Comparison of ENCODE assay signal across 8 cellular contexts in genomic region chr5:135191084-135191826, GRCh38.
DNase-seq lines count a peak whose midpoint lies in the region; ATAC-seq and TF ChIP-seq lines count a peak whose summit lies in the region.

No MANE protein-coding gene starts in this region.

- peak overlapping the region; percentile 89 for H3K4me2 ChIP-seq in PC-9
- no peak overlapping the region for H3K4me2 ChIP-seq in neural cell (ENCODE audit: low read length)

- no TSS peak for BruUV-seq in PC-9 (replicated peaks; lab: Mats Ljungman, UMichigan)

- CTCF ChIA-PET in PC-9 (lab: Charles Lee), result interaction anchor here (0.5 to 0.6 kb wide), 2 partner anchors 274 to 285 kb away, joined by 3 to 7 read pairs; no protein-coding TSS in a partner anchor

- no peaks in the 10 kb centered on the region for H3K9me2 ChIP-seq in PC-9 (ENCODE audit: insufficient read depth)
- no peaks in the 10 kb centered on the region for H3K9me2 ChIP-seq in neural cell (ENCODE audit: insufficient read depth, low read length)

- H3K36me3 ChIP-seq in CD4-positive, CD25-positive, alpha-beta regulatory T cell (ENCODE audit: control insufficient read depth, insufficient read depth, low read length), result no peaks in the 10 kb centered on the region
- no peaks in the 10 kb centered on the region for H3K36me3 ChIP-seq in PC-9 (ENCODE audit: low read depth)
- no peaks in the 10 kb centered on the region for H3K36me3 ChIP-seq in neural cell (ENCODE audit: insufficient read depth, low read length)

- DNase-seq in CD4-positive, CD25-positive, alpha-beta regulatory T cell, result peak; percentile 18 to 71 (median 50)
- peak; percentile 82 for DNase-seq in HT-29 (ENCODE audit: low spot score)
- DNase-seq in PC-9, result peak; percentile 70 to 86
- DNase-seq in activated T-cell treated with anti-CD3 and anti-CD28 coated beads, Interleukin-2, amount 50 U/mL, for 72 hours, result peak; percentile 84 to 85
- DNase-seq in fibroblast of mammary gland (ENCODE audit: low read depth), result peak; percentile 56

- peaks cover 58% of the 10 kb centered on the region for H3K27me3 Mint-ChIP-seq in CD4-positive, CD25-positive, alpha-beta regulatory T cell
- peaks cover 30% of the 10 kb centered on the region for H3K27me3 Mint-ChIP-seq in activated T-cell treated with anti-CD3 and anti-CD28 coated beads, Interleukin-2, amount 50 U/mL, for 72 hours (ENCODE audit: low read depth)
- peaks cover 54% of the 10 kb centered on the region for H3K27me3 Mint-ChIP-seq in stimulated activated naive CD8-positive, alpha-beta T cell treated with anti-CD3 and anti-CD28 coated beads, Interleukin-15, Interleukin-2, amounts not matched to agents 100 ng/mL and 50 ng/mL, for 24 hours

- intact Hi-C loops in PC-9 (cut with micrococcal nuclease; ENCODE audit: unreplicated experiment), result loop anchor here (1.0 to 5.0 kb wide), 4 partner anchors 141 to 322 kb away; no protein-coding TSS in a partner anchor

- no peaks in the 10 kb centered on the region for H3K9me3 ChIP-seq in CD4-positive, CD25-positive, alpha-beta regulatory T cell (ENCODE audit: control insufficient read depth in 2 of 2, low read length in 2 of 2)
- H3K9me3 ChIP-seq in PC-9 (ENCODE audit: insufficient read depth, low read depth), result no peaks in the 10 kb centered on the region
- H3K9me3 ChIP-seq in neural cell (ENCODE audit: low read length), result no peaks in the 10 kb centered on the region

- H3K27ac ChIP-seq in CD4-positive, CD25-positive, alpha-beta regulatory T cell (ENCODE audit: insufficient read depth, low read length, poor library complexity, severe bottlenecking), result no peak overlapping the region
- no peak overlapping the region for H3K27ac ChIP-seq in PC-9
- no peak overlapping the region for H3K27ac ChIP-seq in neural cell (ENCODE audit: low read length)

- peaks cover 6% of the 10 kb centered on the region for H3K4me1 ChIP-seq in CD4-positive, CD25-positive, alpha-beta regulatory T cell (ENCODE audit: control insufficient read depth, insufficient read depth, low read length, poor library complexity, severe bottlenecking)
- H3K4me1 ChIP-seq in PC-9 (replicated peaks; ENCODE audit: insufficient read depth), result peaks cover 24% of the 10 kb centered on the region

- ATAC-seq in CD4-positive, CD25-positive, alpha-beta regulatory T cell (ENCODE audit: low read depth in 2 of 2), result peak; percentile 79 to 86
- peak; percentile 88 for ATAC-seq in GM19395 (IDR thresholded peaks at IDR 0.05; ENCODE audit: unreplicated experiment)
- ATAC-seq in activated T-cell treated with anti-CD3 and anti-CD28 coated beads, Interleukin-2, amount 50 U/mL, for 72 hours (replicated peaks in 1 of 2), result peak; percentile 98 to 99

- H3K4me3 Mint-ChIP-seq in CD4-positive, CD25-positive, alpha-beta regulatory T cell, result peak overlapping the region in 3 of 4 donors; percentile 65 to 77 (median 75)
- H3K4me3 Mint-ChIP-seq in activated T-cell treated with anti-CD3 and anti-CD28 coated beads, Interleukin-2, amount 50 U/mL, for 72 hours, result peak overlapping the region; percentile 88
- H3K4me3 Mint-ChIP-seq in stimulated activated naive CD8-positive, alpha-beta T cell treated with anti-CD3 and anti-CD28 coated beads, Interleukin-15, Interleukin-2, amounts not matched to agents 100 ng/mL and 50 ng/mL, for 24 hours, result peak overlapping the region; percentile 75

- H3K79me2 ChIP-seq in PC-9 (ENCODE audit: low read depth) (no peaks in the 10 kb centered on the region), neural cell (replicated peaks; ENCODE audit: insufficient read depth, low read length) (no peaks in the 10 kb centered on the region)

- H4K20me1 ChIP-seq in PC-9 (ENCODE audit: insufficient read depth) (no peaks in the 10 kb centered on the region), neural cell (ENCODE audit: insufficient read depth) (no peaks in the 10 kb centered on the region)

- H3K27ac Mint-ChIP-seq in CD4-positive, CD25-positive, alpha-beta regulatory T cell, result no peak overlapping the region
- H3K27ac Mint-ChIP-seq in activated T-cell treated with anti-CD3 and anti-CD28 coated beads, Interleukin-2, amount 50 U/mL, for 72 hours, result no peak overlapping the region
- H3K27ac Mint-ChIP-seq in stimulated activated naive CD8-positive, alpha-beta T cell treated with anti-CD3 and anti-CD28 coated beads, Interleukin-15, Interleukin-2, amounts not matched to agents 100 ng/mL and 50 ng/mL, for 24 hours, result no peak overlapping the region

- POLR2A ChIA-PET in PC-9 (lab: Charles Lee; ENCODE audit: unreplicated experiment), result interaction anchor here (0.7 kb wide), 2 partner anchors 208 to 287 kb away, joined by 4 read pairs; partner anchors contain the start of gene PCBD2

- H3K27me3 ChIP-seq in CD4-positive, CD25-positive, alpha-beta regulatory T cell (ENCODE audit: control insufficient read depth, insufficient read depth, low read length), result peaks cover 10% of the 10 kb centered on the region
- no peaks in the 10 kb centered on the region for H3K27me3 ChIP-seq in PC-9 (ENCODE audit: insufficient read depth, low read depth)
- H3K27me3 ChIP-seq in neural cell (ENCODE audit: insufficient read depth, low read depth, low read length), result peaks cover 39% of the 10 kb centered on the region

- TF ChIP-seq CTCF in PC-9 (conservative IDR thresholded peaks at IDR 0.05) (peak; percentile 94), fibroblast of mammary gland (conservative IDR thresholded peaks at IDR 0.05; ENCODE audit: control insufficient read depth, insufficient read depth, low read depth, low read length) (peak; percentile 75), neural cell (IDR thresholded peaks at IDR 0.05; ENCODE audit: poor library complexity, severe bottlenecking) (peak; percentile 93)

- TF ChIP-seq EP300 in neural cell (conservative IDR thresholded peaks at IDR 0.05; ENCODE audit: poor library complexity, severe bottlenecking), result no peak

- peak; percentile 90 for TF ChIP-seq RAD21 in neural cell (conservative IDR thresholded peaks at IDR 0.05)

- H3K4me3 ChIP-seq in CD4-positive, CD25-positive, alpha-beta regulatory T cell (ENCODE audit: low read depth, low read length), result no peak overlapping the region
- H3K4me3 ChIP-seq in PC-9 (peak overlapping the region; percentile 59), fibroblast of mammary gland (ENCODE audit: control insufficient read depth, low read depth, low read length) (peak overlapping the region; percentile 24), neural cell (ENCODE audit: low read length) (peak overlapping the region; percentile 63)

- no peaks in the 10 kb centered on the region for H3K4me1 Mint-ChIP-seq in CD4-positive, CD25-positive, alpha-beta regulatory T cell
- H3K4me1 Mint-ChIP-seq in activated T-cell treated with anti-CD3 and anti-CD28 coated beads, Interleukin-2, amount 50 U/mL, for 72 hours (ENCODE audit: low read depth), result peaks cover 5% of the 10 kb centered on the region
- H3K4me1 Mint-ChIP-seq in stimulated activated naive CD8-positive, alpha-beta T cell treated with anti-CD3 and anti-CD28 coated beads, Interleukin-15, Interleukin-2, amounts not matched to agents 100 ng/mL and 50 ng/mL, for 24 hours (ENCODE audit: low read depth), result peaks cover 7% of the 10 kb centered on the region

- H3K9ac ChIP-seq in neural cell (ENCODE audit: low read length), result peak overlapping the region; percentile 39

- peak overlapping the region; percentile 85 for H2AFZ ChIP-seq in PC-9
- H2AFZ ChIP-seq in neural cell (ENCODE audit: low read depth, low read length), result no peak overlapping the region

- H3K9me3 Mint-ChIP-seq in CD4-positive, CD25-positive, alpha-beta regulatory T cell, result no peaks in the 10 kb centered on the region
- no peaks in the 10 kb centered on the region for H3K9me3 Mint-ChIP-seq in activated T-cell treated with anti-CD3 and anti-CD28 coated beads, Interleukin-2, amount 50 U/mL, for 72 hours
- no peaks in the 10 kb centered on the region for H3K9me3 Mint-ChIP-seq in stimulated activated naive CD8-positive, alpha-beta T cell treated with anti-CD3 and anti-CD28 coated beads, Interleukin-15, Interleukin-2, amounts not matched to agents 100 ng/mL and 50 ng/mL, for 24 hours

- H3F3A ChIP-seq in PC-9 (ENCODE audit: insufficient read depth, low read depth) (peaks cover 3% of the 10 kb centered on the region), neural cell (ENCODE audit: insufficient read depth, low read length, poor library complexity, severe bottlenecking) (no peaks in the 10 kb centered on the region)

- H3K36me3 Mint-ChIP-seq in CD4-positive, CD25-positive, alpha-beta regulatory T cell, result no peaks in the 10 kb centered on the region
- no peaks in the 10 kb centered on the region for H3K36me3 Mint-ChIP-seq in activated T-cell treated with anti-CD3 and anti-CD28 coated beads, Interleukin-2, amount 50 U/mL, for 72 hours (ENCODE audit: insufficient read depth in 2 of 2)
- H3K36me3 Mint-ChIP-seq in stimulated activated naive CD8-positive, alpha-beta T cell treated with anti-CD3 and anti-CD28 coated beads, Interleukin-15, Interleukin-2, amounts not matched to agents 100 ng/mL and 50 ng/mL, for 24 hours (ENCODE audit: low read depth), result no peaks in the 10 kb centered on the region

TF ChIP-seq in neural cell, 6 proteins besides CTCF, POLR2A, EP300 and RAD21 (continues in another document):
- TF ChIP-seq EZH2 (IDR thresholded peaks at IDR 0.05; ENCODE audit: borderline replicate concordance, insufficient read depth, low read length, poor library complexity, severe bottlenecking) (no peak), REST (IDR thresholded peaks at IDR 0.05; ENCODE audit: borderline replicate concordance) (no peak), MXI1 (conservative IDR thresholded peaks at IDR 0.05; ENCODE audit: poor library complexity, severe bottlenecking) (peak; percentile 13)
